ENCODE assay signal across 21 cellular contexts in genomic region chr9:136430591-136431234, GRCh38.
"Had no signal": no experiment of that assay in that cellular context is flagged by ENCODE, and none has a peak within 500 bp of the region (broad histone marks: within the 10 kb centered on the region; RNA-seq: fewer than 3 reads in every experiment).

No MANE protein-coding gene starts in this region.

- ATAC-seq: activated CD4-positive, alpha-beta T cell treated with anti-CD3 and anti-CD28 coated beads for 36 hours; activated T-cell treated with anti-CD3 and anti-CD28 coated beads, Interleukin-2, amount 50 U/mL, for 72 hours; T-cell had no signal

- FAIRE-seq: RCC 7860 had no signal

- H3K9me3 Mint-ChIP-seq: activated CD4-positive, alpha-beta memory T cell treated with anti-CD3 and anti-CD28 coated beads, Interleukin-2, amount 10 ng/mL, durations not matched to agents 7 days and 5 days; activated naive CD4-positive, alpha-beta T cell treated with anti-CD3 and anti-CD28 coated beads, Interleukin-2, amount 10 ng/mL, durations not matched to agents 7 days and 5 days; activated naive CD8-positive, alpha-beta T cell treated with anti-CD3 and anti-CD28 coated beads for 36 hours; activated T-cell treated with anti-CD3 and anti-CD28 coated beads, Interleukin-2, amount 50 U/mL, for 72 hours; activated T-helper 2 cell treated with anti-CD3 and anti-CD28 coated beads, Interferon-gamma antibody, Interleukin-2, Interleukin-4, amounts not matched to agents 10 μg/mL and 5 μg/mL and 100 μg/mL, durations not matched to agents 14 hours and 24 hours and 36 hours; T-cell had no signal

- H3K4me3 Mint-ChIP-seq: activated CD4-positive, alpha-beta memory T cell treated with anti-CD3 and anti-CD28 coated beads, Interleukin-2, amount 10 ng/mL, durations not matched to agents 7 days and 5 days; activated CD4-positive, alpha-beta T cell treated with anti-CD3 and anti-CD28 coated beads for 36 hours; activated naive CD4-positive, alpha-beta T cell treated with anti-CD3 and anti-CD28 coated beads, Interleukin-2, amount 10 ng/mL, durations not matched to agents 7 days and 5 days; activated naive CD8-positive, alpha-beta T cell treated with anti-CD3 and anti-CD28 coated beads for 36 hours; activated T-cell treated with anti-CD3 and anti-CD28 coated beads, Interleukin-2, amount 50 U/mL, for 72 hours; T-cell had no signal

- H3K27me3 Mint-ChIP-seq: activated CD4-positive, alpha-beta memory T cell treated with anti-CD3 and anti-CD28 coated beads, Interleukin-2, amount 10 ng/mL, durations not matched to agents 7 days and 5 days; activated CD4-positive, alpha-beta T cell treated with anti-CD3 and anti-CD28 coated beads for 36 hours; activated naive CD4-positive, alpha-beta T cell treated with anti-CD3 and anti-CD28 coated beads, Interleukin-2, amount 10 ng/mL, durations not matched to agents 7 days and 5 days; activated naive CD8-positive, alpha-beta T cell treated with anti-CD3 and anti-CD28 coated beads for 36 hours; T-cell had no signal

- H3K4me1 Mint-ChIP-seq: activated CD4-positive, alpha-beta T cell treated with anti-CD3 and anti-CD28 coated beads for 36 hours; activated naive CD4-positive, alpha-beta T cell treated with anti-CD3 and anti-CD28 coated beads, Interleukin-2, amount 10 ng/mL, durations not matched to agents 7 days and 5 days; activated naive CD8-positive, alpha-beta T cell treated with anti-CD3 and anti-CD28 coated beads for 36 hours had no signal

- H3K27ac ChIP-seq: VCaP had no signal

- DNase-seq: activated CD4-positive, alpha-beta memory T cell treated with anti-CD3 and anti-CD28 coated beads, Interleukin-2, amount 10 ng/mL, durations not matched to agents 7 days and 5 days; activated CD4-positive, alpha-beta T cell treated with anti-CD3 and anti-CD28 coated beads for 36 hours; activated CD4-positive, alpha-beta T cell treated with anti-CD3 and anti-CD28 coated beads, Interleukin-2, amount 50 U/mL, for 1 hour; activated gamma-delta T cell treated with Interleukin-2 at 50 U/mL for 16 hours; activated naive CD4-positive, alpha-beta T cell treated with anti-CD3 and anti-CD28 coated beads, Interleukin-2, amount 10 ng/mL, durations not matched to agents 7 days and 5 days; activated naive CD8-positive, alpha-beta T cell treated with anti-CD3 and anti-CD28 coated beads for 36 hours; activated T-cell treated with anti-CD3 and anti-CD28 coated beads, Interleukin-2, amount 50 U/mL, for 72 hours; Karpas-422; MM.1S; NCI-H1105; NCI-H1436; NCI-H1694 treated with DMSO at 0.1 percent for 48 hours; NCI-H2029 treated with DMSO at 0.1 percent for 48 hours; NCI-H510A treated with DMSO at 0.1 percent for 48 hours; SIG-M5; T-cell; T-helper 2 cell; T1000 had no signal

- H3K27ac Mint-ChIP-seq: activated CD4-positive, alpha-beta memory T cell treated with anti-CD3 and anti-CD28 coated beads, Interleukin-2, amount 10 ng/mL, durations not matched to agents 7 days and 5 days; activated CD4-positive, alpha-beta T cell treated with anti-CD3 and anti-CD28 coated beads for 36 hours; activated naive CD4-positive, alpha-beta T cell treated with anti-CD3 and anti-CD28 coated beads, Interleukin-2, amount 10 ng/mL, durations not matched to agents 7 days and 5 days; activated naive CD8-positive, alpha-beta T cell treated with anti-CD3 and anti-CD28 coated beads for 36 hours; activated T-cell treated with anti-CD3 and anti-CD28 coated beads, Interleukin-2, amount 50 U/mL, for 72 hours; activated T-helper 2 cell treated with anti-CD3 and anti-CD28 coated beads, Interferon-gamma antibody, Interleukin-2, Interleukin-4, amounts not matched to agents 10 μg/mL and 5 μg/mL and 100 μg/mL, durations not matched to agents 14 hours and 24 hours and 36 hours; T-cell had no signal
